Comparison of ENCODE assay signal across 34 cellular contexts in the genomic region with DNA sequence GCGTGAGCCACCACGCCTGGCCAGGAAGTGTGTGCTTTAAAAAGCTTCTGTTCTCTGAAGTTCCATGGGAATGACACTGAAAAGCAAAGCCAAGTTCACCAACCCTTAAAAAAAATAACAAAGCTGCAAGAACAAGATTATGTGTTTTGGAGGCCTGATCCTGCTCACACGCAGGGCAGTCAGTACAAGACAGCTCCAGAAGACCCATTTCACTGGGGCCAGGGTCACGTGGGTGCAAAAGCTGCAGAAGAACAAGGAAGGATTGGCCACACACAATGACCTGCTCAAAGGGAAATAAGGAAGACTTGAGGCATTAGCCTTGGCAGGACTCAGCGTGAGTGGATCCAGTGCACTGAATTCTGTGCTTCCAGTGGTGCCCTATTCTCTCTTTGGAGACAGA.
"Had no signal": no experiment of that assay in that cellular context is flagged by ENCODE, and none has a peak within 500 bp of the region (broad histone marks: within the 10 kb centered on the region; RNA-seq: fewer than 3 reads in every experiment).

No MANE protein-coding gene starts in this region.

- ATAC-seq: PC-3, Right ventricle myocardium inferior, SK-N-SH treated with all-trans-retinoic acid at 6 μM for 48 hours, T-cell had no signal

- H3K36me3 ChIP-seq: ascending aorta, Peyer's patch had no signal

- H3K27ac Mint-ChIP-seq: activated B cell treated with CpG ODN at 0.5 μM for 24 hours; activated CD4-positive, alpha-beta memory T cell treated with anti-CD3 and anti-CD28 coated beads for 36 hours; activated naive CD4-positive, alpha-beta T cell treated with anti-CD3 and anti-CD28 coated beads, Interleukin-2, amount 50 U/mL, for 24 hours; activated T-cell treated with anti-CD3 and anti-CD28 coated beads, Interleukin-2, amount 50 U/mL, for 24 hours; activated T-helper 2 cell treated with anti-CD3 and anti-CD28 coated beads, Interferon-gamma antibody, Interleukin-2, Interleukin-4, amounts not matched to agents 10 μg/mL and 5 μg/mL and 100 μg/mL, durations not matched to agents 14 hours and 24 hours and 36 hours had no signal

- H3K4me3 Mint-ChIP-seq: activated B cell treated with CpG ODN at 0.5 μM for 24 hours; activated CD4-positive, alpha-beta memory T cell treated with anti-CD3 and anti-CD28 coated beads for 36 hours; activated naive CD4-positive, alpha-beta T cell treated with anti-CD3 and anti-CD28 coated beads, Interleukin-2, amount 50 U/mL, for 24 hours; activated T-cell treated with anti-CD3 and anti-CD28 coated beads, Interleukin-2, amount 50 U/mL, for 24 hours; T-cell had no signal

- H3K27ac ChIP-seq: ascending aorta, Peyer's patch, VCaP had no signal

- DNase-seq: activated B cell treated with CpG ODN at 0.5 μM for 24 hours; activated CD4-positive, alpha-beta memory T cell treated with anti-CD3 and anti-CD28 coated beads for 36 hours; activated CD4-positive, alpha-beta T cell treated with anti-CD3 and anti-CD28 coated beads for 4 hours; activated CD4-positive, alpha-beta T cell treated with anti-CD3 and anti-CD28 coated beads, Interleukin-2, amount 50 U/mL, for 1 hour; activated CD4-positive, CD25-positive, alpha-beta regulatory T cell treated with anti-CD3 and anti-CD28 coated beads, Interleukin-2, amount 50 U/mL, for 72 hours; activated CD8-positive, alpha-beta memory T cell treated with anti-CD3 and anti-CD28 coated beads for 24 hours; activated gamma-delta T cell; activated naive CD4-positive, alpha-beta T cell treated with Interleukin-2 at 50 U/mL for 16 hours; activated T-cell treated with anti-CD3 and anti-CD28 coated beads, Interleukin-2, amount 50 U/mL, for 24 hours; amygdala; NCI-H1092 treated with DMSO at 0.1 percent for 48 hours; NCI-H1417; NCI-H146; NCI-H187; NCI-H2029 treated with DMSO at 0.1 percent for 48 hours; NCI-H2107; NCI-H2171; NCI-H510A; NCI-H526; NCI-H748 treated with DMSO at 0.1 percent for 48 hours; NK-92 treated with Interleukin-12 subunit alpha and Interleukin-12 subunit beta, amount 100 ng/mL, for 24 hours; PC-3; Peyer's patch; RPMI8226; SIG-M5; T-cell; T-helper 2 cell; T-helper 9 cell had no signal

- H3K9me3 ChIP-seq: ascending aorta, Peyer's patch had no signal

- H3K27me3 ChIP-seq: ascending aorta, Peyer's patch had no signal

- H3K27me3 Mint-ChIP-seq: activated B cell treated with CpG ODN at 0.5 μM for 24 hours; activated CD4-positive, alpha-beta memory T cell treated with anti-CD3 and anti-CD28 coated beads for 36 hours; activated naive CD4-positive, alpha-beta T cell treated with anti-CD3 and anti-CD28 coated beads, Interleukin-2, amount 50 U/mL, for 24 hours; activated T-cell treated with anti-CD3 and anti-CD28 coated beads, Interleukin-2, amount 50 U/mL, for 24 hours; T-cell had no signal

- H3K4me3 ChIP-seq: ascending aorta, Peyer's patch had no signal

- H3K9me3 Mint-ChIP-seq: activated naive CD4-positive, alpha-beta T cell treated with anti-CD3 and anti-CD28 coated beads, Interleukin-2, amount 50 U/mL, for 24 hours; T-cell had no signal

- H3K36me3 Mint-ChIP-seq: activated naive CD4-positive, alpha-beta T cell treated with anti-CD3 and anti-CD28 coated beads, Interleukin-2, amount 50 U/mL, for 24 hours; T-cell had no signal

- H3K4me1 Mint-ChIP-seq: activated B cell treated with CpG ODN at 0.5 μM for 24 hours had no signal
